Comparison of ENCODE assay signal across 1 cellular context in the genomic region with DNA sequence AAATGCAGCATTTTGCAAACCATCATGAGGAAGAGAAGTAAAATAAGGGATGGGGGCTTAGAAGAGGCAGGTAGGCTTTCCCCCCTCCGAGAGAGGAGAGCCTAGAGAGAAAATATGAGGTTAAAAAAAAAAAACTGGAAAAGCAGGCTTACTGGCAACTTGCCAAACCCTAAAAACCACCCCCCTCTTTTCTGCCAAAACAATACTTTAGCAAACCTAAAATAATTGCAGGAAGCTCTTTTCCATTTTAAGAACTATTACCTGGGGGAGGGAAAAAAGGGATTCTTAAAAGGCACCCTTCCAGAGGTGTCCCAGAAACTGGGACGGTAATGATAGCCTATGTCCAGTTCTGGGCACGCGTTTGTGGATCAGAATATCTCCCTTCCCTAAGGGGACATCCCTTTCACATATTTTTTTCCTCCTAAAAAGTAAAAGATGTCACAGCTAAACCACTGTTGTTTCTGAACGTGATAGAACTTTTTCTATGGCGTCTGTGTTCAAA.
TF ChIP-seq lines count a peak whose summit lies in the region.

No MANE protein-coding gene starts in this region.

TF ChIP-seq in HEK293, 187 proteins besides CTCF, POLR2A, EP300 and RAD21 (continued from another document):
- TF ChIP-seq ZNF513 (tag by site-specific recombination; IDR thresholded peaks at IDR 0.05) = no peak; the same call in 1 of the 2 replicates
